ENCODE assay signal across 8 cellular contexts in the genomic region with DNA sequence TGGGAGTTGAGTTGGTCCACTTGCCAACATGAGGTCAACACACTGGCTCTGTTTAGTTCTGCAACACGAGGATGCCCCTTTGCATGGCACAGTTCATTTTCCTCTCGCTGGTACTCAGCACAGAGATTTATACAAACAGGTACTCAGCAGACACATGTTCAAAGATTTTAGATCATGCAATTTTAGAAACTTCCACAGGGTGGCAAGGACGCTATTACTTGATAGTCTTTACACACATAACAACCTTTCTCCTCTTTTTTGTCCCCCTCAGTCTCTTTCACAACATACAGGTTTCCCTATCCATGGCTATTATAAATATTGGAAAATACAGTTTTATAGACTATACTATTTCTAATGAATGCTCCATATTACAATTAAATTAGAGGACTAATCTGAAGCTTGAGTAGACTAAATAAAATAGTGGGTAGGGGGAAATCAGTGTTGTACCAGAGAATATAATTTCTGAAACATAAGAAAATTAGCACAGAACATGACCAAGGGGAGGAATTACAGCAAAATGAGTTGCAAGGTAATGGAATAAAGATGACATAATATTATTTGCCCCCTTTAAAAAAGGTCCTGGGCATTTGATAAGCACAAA.
DNase-seq lines count a peak whose midpoint lies in the region; ATAC-seq lines count a peak whose summit lies in the region.

No MANE protein-coding gene starts in this region.

- peaks cover 3% of the 10 kb centered on the region for H3K9me3 Mint-ChIP-seq in stimulated activated memory B cell treated with anti-CD40 and anti-IgM and Interleukin-4, amounts not matched to agents 10 μg/mL and 1 μg/mL and 100 μg/mL, for 72 hours

- no peaks in the 10 kb centered on the region for H3K27me3 Mint-ChIP-seq in stimulated activated memory B cell treated with anti-CD40 and anti-IgM and Interleukin-4, amounts not matched to agents 10 μg/mL and 1 μg/mL and 100 μg/mL, for 72 hours

- no peak for ATAC-seq in stimulated activated memory B cell treated with anti-CD40 and anti-IgM and Interleukin-4, amounts not matched to agents 10 μg/mL and 1 μg/mL and 100 μg/mL, for 72 hours

- no peaks in the 10 kb centered on the region for H3K4me1 Mint-ChIP-seq in stimulated activated memory B cell treated with anti-CD40 and anti-IgM and Interleukin-4, amounts not matched to agents 10 μg/mL and 1 μg/mL and 100 μg/mL, for 72 hours

- H3K27ac Mint-ChIP-seq in stimulated activated memory B cell treated with anti-CD40 and anti-IgM and Interleukin-4, amounts not matched to agents 10 μg/mL and 1 μg/mL and 100 μg/mL, for 72 hours = no peak overlapping the region

- no peaks in the 10 kb centered on the region for H3K36me3 Mint-ChIP-seq in stimulated activated memory B cell treated with anti-CD40 and anti-IgM and Interleukin-4, amounts not matched to agents 10 μg/mL and 1 μg/mL and 100 μg/mL, for 72 hours

- DNase-seq in HS-5 (ENCODE audit: low read depth) = peak; percentile 8
- DNase-seq in NCI-H524 treated with DMSO at 0.1 percent for 48 hours (lab: John Stamatoyannopoulos, UW) = peak; percentile 10
- DNase-seq in dermis blood vessel endothelial cell = peak; percentile 26
- DNase-seq in pons (ENCODE audit: low spot score) = peak; percentile 26
- no peak for DNase-seq in HPDE6-E6E7 (ENCODE audit: extremely low spot score)
- no peak for DNase-seq in occipital lobe (lab: John Stamatoyannopoulos, UW)
- no peak for DNase-seq in AG08396 (ENCODE audit: low spot score)

- H3K4me3 Mint-ChIP-seq in stimulated activated memory B cell treated with anti-CD40 and anti-IgM and Interleukin-4, amounts not matched to agents 10 μg/mL and 1 μg/mL and 100 μg/mL, for 72 hours = no peak overlapping the region

Comparison
In these comparisons a context has a peak if more than half of its experiments do, and no peak if none do; other contexts are left out.
1. DNase-seq: peak in HS-5 (single experiment), NCI-H524 treated with DMSO at 0.1 percent for 48 hours (single experiment), dermis blood vessel endothelial cell (single experiment) and pons (single experiment); none in HPDE6-E6E7 (single experiment), occipital lobe (single experiment) and AG08396 (single experiment).